Comparison of ENCODE assay signal across 9 cellular contexts in genomic region chr15:85592148-85592547, GRCh38.
DNase-seq lines count a peak whose midpoint lies in the region; ATAC-seq and TF ChIP-seq lines count a peak whose summit lies in the region.
"Had no signal": no experiment of that assay in that cellular context is flagged by ENCODE, and none has a peak within 500 bp of the region (broad histone marks: within the 10 kb centered on the region; RNA-seq: fewer than 3 reads in every experiment).

No MANE protein-coding gene starts in this region.

- H3K4me3 ChIP-seq in SJSA1 (no peak overlapping the region), foreskin fibroblast (ENCODE audit: low read depth in 1 of 2, low read length in 2 of 2) (no peak overlapping the region)

- H3K36me3 Mint-ChIP-seq in stimulated activated memory B cell treated with anti-CD40 and anti-IgM and Interleukin-4, amounts not matched to agents 10 μg/mL and 1 μg/mL and 100 μg/mL, for 72 hours: peaks cover 30% of the 10 kb centered on the region
- H3K36me3 Mint-ChIP-seq in activated CD4-positive, alpha-beta T cell treated with anti-CD3 and anti-CD28 coated beads, Interleukin-2, amount 10 ng/mL, durations not matched to agents 7 days and 5 days (ENCODE audit: low read depth): peaks cover 38% of the 10 kb centered on the region

- H3K4me1 ChIP-seq in SJSA1 (replicated peaks): peaks cover 22% of the 10 kb centered on the region

- no peaks in the 10 kb centered on the region for H3K9me3 Mint-ChIP-seq in stimulated activated memory B cell treated with anti-CD40 and anti-IgM and Interleukin-4, amounts not matched to agents 10 μg/mL and 1 μg/mL and 100 μg/mL, for 72 hours
- no peaks in the 10 kb centered on the region for H3K9me3 Mint-ChIP-seq in activated CD4-positive, alpha-beta T cell treated with anti-CD3 and anti-CD28 coated beads, Interleukin-2, amount 10 ng/mL, durations not matched to agents 7 days and 5 days

- H3K36me3 ChIP-seq in SJSA1: peaks cover 11% of the 10 kb centered on the region

- CTCF ChIA-PET in activated CD4-positive, alpha-beta T cell treated with anti-CD3 and anti-CD28 coated beads, Interleukin-2, amount 10 ng/mL, durations not matched to agents 7 days and 5 days (lab: Charles Lee): interaction anchor here (0.7 to 2.9 kb wide), 2 partner anchors 10 to 11 kb away, joined by 3 to 10 read pairs; no protein-coding TSS in a partner anchor

- H3K27me3 ChIP-seq in SJSA1 (replicated peaks): no peaks in the 10 kb centered on the region

- no peaks in the 10 kb centered on the region for H3K9me3 ChIP-seq in SJSA1 (replicated peaks)

- H3K27ac Mint-ChIP-seq in stimulated activated memory B cell treated with anti-CD40 and anti-IgM and Interleukin-4, amounts not matched to agents 10 μg/mL and 1 μg/mL and 100 μg/mL, for 72 hours: no peak overlapping the region
- H3K27ac Mint-ChIP-seq in activated CD4-positive, alpha-beta T cell treated with anti-CD3 and anti-CD28 coated beads, Interleukin-2, amount 10 ng/mL, durations not matched to agents 7 days and 5 days: no peak overlapping the region

- H3K27me3 Mint-ChIP-seq in stimulated activated memory B cell treated with anti-CD40 and anti-IgM and Interleukin-4, amounts not matched to agents 10 μg/mL and 1 μg/mL and 100 μg/mL, for 72 hours: no peaks in the 10 kb centered on the region
- H3K27me3 Mint-ChIP-seq in activated CD4-positive, alpha-beta T cell treated with anti-CD3 and anti-CD28 coated beads, Interleukin-2, amount 10 ng/mL, durations not matched to agents 7 days and 5 days: no peaks in the 10 kb centered on the region

- TF ChIP-seq CTCF in foreskin fibroblast (IDR thresholded peaks at IDR 0.05; ENCODE audit: low read depth, low read length): peak; percentile 34

- H3K27ac ChIP-seq in SJSA1: peak overlapping the region; percentile 68

- ATAC-seq in stimulated activated memory B cell treated with anti-CD40 and anti-IgM and Interleukin-4, amounts not matched to agents 10 μg/mL and 1 μg/mL and 100 μg/mL, for 72 hours: no peak
- ATAC-seq in HG03432 (IDR thresholded peaks at IDR 0.05; ENCODE audit: unreplicated experiment): no peak

- POLR2A ChIA-PET in activated CD4-positive, alpha-beta T cell treated with anti-CD3 and anti-CD28 coated beads, Interleukin-2, amount 10 ng/mL, durations not matched to agents 7 days and 5 days (lab: Charles Lee): no interaction called here

- H3K4me3 Mint-ChIP-seq in stimulated activated memory B cell treated with anti-CD40 and anti-IgM and Interleukin-4, amounts not matched to agents 10 μg/mL and 1 μg/mL and 100 μg/mL, for 72 hours: no peak overlapping the region
- H3K4me3 Mint-ChIP-seq in activated CD4-positive, alpha-beta T cell treated with anti-CD3 and anti-CD28 coated beads, Interleukin-2, amount 10 ng/mL, durations not matched to agents 7 days and 5 days: no peak overlapping the region

- H3K4me1 Mint-ChIP-seq in stimulated activated memory B cell treated with anti-CD40 and anti-IgM and Interleukin-4, amounts not matched to agents 10 μg/mL and 1 μg/mL and 100 μg/mL, for 72 hours: peaks cover 21% of the 10 kb centered on the region
- H3K4me1 Mint-ChIP-seq in activated CD4-positive, alpha-beta T cell treated with anti-CD3 and anti-CD28 coated beads, Interleukin-2, amount 10 ng/mL, durations not matched to agents 7 days and 5 days: peaks cover 31% of the 10 kb centered on the region

- DNase-seq in GM04503 (ENCODE audit: low read depth) (peak; percentile 64), SJSA1 (ENCODE audit: low read depth in 1 of 2, low spot score in 2 of 2) (peak in 1 of 2 experiments; percentile 68), foreskin fibroblast (peak; percentile 65 to 82), renal cortical epithelial cell (ENCODE audit: low read depth) (peak; percentile 91), pons (ENCODE audit: low spot score) (no peak)
- no peak for DNase-seq in activated CD4-positive, alpha-beta T cell treated with anti-CD3 and anti-CD28 coated beads, Interleukin-2, amount 10 ng/mL, durations not matched to agents 7 days and 5 days
- DNase-seq: activated effector memory CD4-positive, alpha-beta T cell treated with anti-CD3 and anti-CD28 coated beads, Interleukin-2, amount 50 U/mL, for 16 hours had no signal

Comparison
In these comparisons a context has a peak if more than half of its experiments do, and no peak if none do; other contexts are left out.
1. DNase-seq: peak in GM04503 (single experiment), foreskin fibroblast (2 of 2) and renal cortical epithelial cell (single experiment); none in pons (single experiment) and activated CD4-positive, alpha-beta T cell treated with anti-CD3 and anti-CD28 coated beads, Interleukin-2, amount 10 ng/mL, durations not matched to agents 7 days and 5 days (single experiment).